Comparison of ENCODE assay signal across 8 cellular contexts in the genomic region with DNA sequence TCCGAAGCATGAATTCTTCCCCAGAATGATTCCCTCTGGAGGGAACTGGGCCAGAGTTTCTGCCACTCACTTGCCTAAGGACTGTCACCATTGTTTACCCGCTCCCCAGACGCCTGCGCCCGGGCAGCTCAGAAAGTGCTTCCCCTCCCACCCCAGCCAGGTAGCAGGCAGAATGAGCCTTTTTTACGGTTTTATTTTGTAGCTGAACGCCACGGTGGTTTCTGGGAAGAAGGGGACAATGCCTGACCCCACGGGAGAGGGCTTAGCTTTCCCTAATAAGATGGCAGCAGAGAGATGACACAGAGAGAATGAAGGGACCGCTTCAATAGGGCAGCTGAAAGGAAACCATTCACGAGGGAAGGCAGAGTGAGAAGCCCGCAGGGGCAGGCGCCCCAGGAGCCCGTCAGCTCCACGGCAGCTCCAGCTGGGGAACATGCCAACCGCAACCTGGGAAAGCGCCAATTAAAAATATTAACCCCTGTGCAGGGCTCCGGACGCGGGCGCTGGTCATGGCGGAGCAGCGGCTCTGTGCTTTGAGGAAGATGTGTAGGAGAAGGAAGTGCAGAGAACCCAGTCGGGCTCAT. TPM values are rescaled to one million over a fixed set of nuclear protein-coding genes. Genes with fewer than 3 reads are reported as not detected.
DNase-seq lines count a peak whose midpoint lies in the region; ATAC-seq and TF ChIP-seq lines count a peak whose summit lies in the region.

No MANE protein-coding gene starts in this region.

- H3K4me3 ChIP-seq in AG04449 (ENCODE audit: low read depth, low read length) (peak overlapping the region; percentile 18), IMR-90 (ENCODE audit: insufficient read depth, low read depth, low read length) (peak overlapping the region; percentile 19), stomach (peak overlapping the region; percentile 20 to 31 (median 26))

- H3K4me2 ChIP-seq in IMR-90 (ENCODE audit: low read depth, low read length), result peak overlapping the region; percentile 83

- no peak overlapping the region for H2BK120ac ChIP-seq in IMR-90 (ENCODE audit: low read depth, low read length)

- H3K27ac ChIP-seq in IMR-90 (ENCODE audit: insufficient read depth, low read length) (no peak overlapping the region), stomach (no peak overlapping the region)

- H3K9me3 ChIP-seq in IMR-90 (ENCODE audit: control insufficient read depth, insufficient read depth, low read length) (no peaks in the 10 kb centered on the region), stomach (no peaks in the 10 kb centered on the region)

- CTCF ChIA-PET in AG04449 (lab: Yijun Ruan, JAX) (no interaction called here), IMR-90 (lab: Yijun Ruan, JAX) (no interaction called here)

- H3K23ac ChIP-seq in IMR-90 (ENCODE audit: low read depth, low read length), result no peak overlapping the region

- no peak overlapping the region for H3K18ac ChIP-seq in IMR-90 (ENCODE audit: low read depth, low read length)

- H3K4me1 ChIP-seq in IMR-90 (ENCODE audit: control insufficient read depth, insufficient read depth, low read length), result 0 out of 2 replicates have a peak, but pooled peaks cover 5% of the 10 kb centered on the region
- H3K4me1 ChIP-seq in stomach, result peaks cover 0 to 13% (median 6%) of the 10 kb centered on the region in 4 donors

- H2BK20ac ChIP-seq in IMR-90 (ENCODE audit: low read depth, low read length), result no peak overlapping the region

- no peak for TF ChIP-seq CTCF in AG04449 (IDR thresholded peaks at IDR 0.05; ENCODE audit: insufficient read depth, low read length, missing control alignments)
- TF ChIP-seq CTCF in IMR-90 (conservative IDR thresholded peaks at IDR 0.05; ENCODE audit: low read depth, low read length), result no peak
- TF ChIP-seq CTCF in stomach (IDR thresholded peaks at IDR 0.05), result no peak

- in situ Hi-C loops in IMR-90 (cut with MboI; ENCODE audit: low sequenced_read_pairs), result no loop called here

- H2AFZ ChIP-seq in IMR-90 (replicated peaks; ENCODE audit: low read length, poor library complexity), result peak overlapping the region; percentile 1

- no peaks in the 10 kb centered on the region for H3K9me1 ChIP-seq in IMR-90 (ENCODE audit: insufficient read depth, low read length)

- H3K27me3 ChIP-seq in IMR-90 (ENCODE audit: control insufficient read depth, insufficient read depth, low read length) (peaks cover 68% of the 10 kb centered on the region), stomach (peaks cover 0 to 96% (median 57%) of the 10 kb centered on the region in 3 donors)

- DNase-seq in AG04449 (ENCODE audit: low read depth, low spot score) (no peak), IMR-90 (no peak), amniotic epithelial cell (ENCODE audit: low read depth) (peak; percentile 8), iPS-NIHi11 (ENCODE audit: low spot score) (peak; percentile 57), stomach (peak; percentile 39), OCI-M2 (lab: John Stamatoyannopoulos, UW; ENCODE audit: unreplicated experiment) (no peak)

- no peak overlapping the region for H2AK9ac ChIP-seq in IMR-90 (replicated peaks; ENCODE audit: low read depth, low read length, poor library complexity)

- dilution Hi-C loops in IMR-90 (cut with HindIII; ENCODE audit: low sequenced_read_pairs, unreplicated experiment), result no loop called here

- no peak overlapping the region for H4K91ac ChIP-seq in IMR-90 (ENCODE audit: insufficient read depth, low read depth, low read length)

- H3K36me3 ChIP-seq in IMR-90 (ENCODE audit: control insufficient read depth, insufficient read depth, low read length), result no peaks in the 10 kb centered on the region
- no peaks in the 10 kb centered on the region for H3K36me3 ChIP-seq in stomach

- no peak overlapping the region for H4K8ac ChIP-seq in IMR-90 (ENCODE audit: low read depth in 2 of 2, low read length in 2 of 2)

- intact Hi-C loops in IMR-90 (cut with micrococcal nuclease) (no loop called here), stomach (cut with DNase I; ENCODE audit: low total_unique reads) (no loop called here)

- no peak overlapping the region for H3K9ac ChIP-seq in IMR-90 (ENCODE audit: low read depth, low read length)

- no peak overlapping the region for H2AK5ac ChIP-seq in IMR-90 (ENCODE audit: low read depth, low read length)

- no peak for TF ChIP-seq RAD21 in IMR-90 (IDR thresholded peaks at IDR 0.05; ENCODE audit: low read length)

- no peaks in the 10 kb centered on the region for H4K20me1 ChIP-seq in IMR-90 (ENCODE audit: insufficient read depth, low read length)

- no peak overlapping the region for H3K14ac ChIP-seq in IMR-90 (replicated peaks; ENCODE audit: low read depth, low read length)

- H3K56ac ChIP-seq in IMR-90 (ENCODE audit: extremely low read depth, insufficient read depth, low read length), result no peak overlapping the region

- no peak overlapping the region for H2BK15ac ChIP-seq in IMR-90 (ENCODE audit: low read depth, low read length)

- POLR2A ChIA-PET in AG04449 (lab: Yijun Ruan, JAX), result no interaction called here
- POLR2A ChIA-PET in IMR-90 (lab: Charles Lee; ENCODE audit: unreplicated experiment), result no interaction called here

- H3K4ac ChIP-seq in IMR-90 (ENCODE audit: low read depth, low read length), result no peak overlapping the region

- TF ChIP-seq POLR2A in IMR-90 (IDR thresholded peaks at IDR 0.05; ENCODE audit: low read depth, low read length) (no peak), stomach (IDR thresholded peaks at IDR 0.05) (no peak)

- H2BK5ac ChIP-seq in IMR-90 (ENCODE audit: low read depth, low read length, poor library complexity, severe bottlenecking), result no peak overlapping the region

- WGBS in IMR-90 (ENCODE audit: extremely low coverage in 2 of 2, insufficient read length in 1 of 2), 2 experiments, result 4% methylated on average over 7 of the region's 24 CpGs; no CpG with 5 or more reads in 1 of the 2 experiments
- WGBS in stomach, 5 donors, result 3% methylated on average over 23 to 24 of the region's 24 CpGs

- no TSS peak for BruUV-seq in IMR-90 (replicated peaks; lab: Mats Ljungman, UMichigan)

- TF ChIP-seq EP300 in stomach (IDR thresholded peaks at IDR 0.05), result no peak

- H4K5ac ChIP-seq in IMR-90 (ENCODE audit: low read depth, low read length), result no peak overlapping the region

- ATAC-seq in IMR-90 (ENCODE audit: low read depth) (peak; percentile 66), HG02840 (IDR thresholded peaks at IDR 0.05; ENCODE audit: low FRiP score, unreplicated experiment) (no peak), HG03378 (IDR thresholded peaks at IDR 0.05; ENCODE audit: unreplicated experiment) (no peak)

- no peaks in the 10 kb centered on the region for H3K79me1 ChIP-seq in IMR-90 (ENCODE audit: low read depth in 1 of 2, low read length in 2 of 2)

TF ChIP-seq in IMR-90, 13 proteins besides CTCF, POLR2A, EP300 and RAD21:
- no peak for TF ChIP-seq USF2 (IDR thresholded peaks at IDR 0.05; ENCODE audit: low read depth, low read length)

RNA-seq across cellular contexts. Expression of gene NTNG2, which starts 20.4 kb away (rescaled TPM):
- total RNA-seq in IMR-90 (2012; rRNA removed) (0.28 and 0.54 TPM in 2 replicates), stomach (1 to 10 TPM in 2 of 5 donors, under 1 TPM in 2, not detected in 1; under 0.01 to 8.1 (median 3.9) TPM)
- polyA plus RNA-seq in IMR-90 (2012; rRNA removed) (0.84 and 1.2 TPM in 2 replicates), stomach (under 1 TPM; 0.20 to 0.37 (median 0.31) TPM)
- 0.37 and 2.0 TPM in 2 replicates for polyA plus RNA-seq in IMR-90 (2012; cell fraction: cytosol; rRNA removed)
- 2.7 and 3.2 TPM in 2 replicates for polyA plus RNA-seq in IMR-90 (2012; cell fraction: nucleus; rRNA removed; ENCODE audit: low replicate concordance)

Comparison
In these comparisons a context has a peak if more than half of its experiments do, and no peak if none do; other contexts are left out.
1. DNase-seq: peak in amniotic epithelial cell (single experiment), iPS-NIHi11 (single experiment) and stomach (single experiment); none in AG04449 (single experiment), IMR-90 (single experiment) and OCI-M2 (single experiment).
2. Peak in every context shown above with its lines, with median percentiles within 50 percentile points of each other: H3K4me3 ChIP-seq.